Comparison of ENCODE assay signal across 26 cellular contexts in genomic region chr9:73738741-73739530, GRCh38.
"Had no signal": no experiment of that assay in that cellular context is flagged by ENCODE, and none has a peak within 500 bp of the region (broad histone marks: within the 10 kb centered on the region; RNA-seq: fewer than 3 reads in every experiment).

No MANE protein-coding gene starts in this region.

- H3K4me1 ChIP-seq: body of pancreas, colonic mucosa, esophagus squamous epithelium, heart right ventricle had no signal

- H2AFZ ChIP-seq: hepatocyte had no signal

- DNase-seq: activated CD4-positive, alpha-beta memory T cell treated with anti-CD3 and anti-CD28 coated beads, Interleukin-2, amount 10 ng/mL, durations not matched to agents 7 days and 5 days; activated CD4-positive, alpha-beta T cell treated with anti-CD3 and anti-CD28 coated beads for 1 hour; activated CD4-positive, alpha-beta T cell treated with anti-CD3 and anti-CD28 coated beads for 4 hours; activated CD4-positive, alpha-beta T cell treated with anti-CD3 and anti-CD28 coated beads, Interleukin-2, amount 10 ng/mL, durations not matched to agents 7 days and 5 days; activated CD4-positive, alpha-beta T cell treated with anti-CD3 and anti-CD28 coated beads, Interleukin-2, amount 50 U/mL, for 4 hours; activated CD8-positive, alpha-beta memory T cell treated with anti-CD3 and anti-CD28 coated beads, Interleukin-2, amount 50 U/mL, for 48 hours; activated gamma-delta T cell; activated naive CD4-positive, alpha-beta T cell; activated naive CD4-positive, alpha-beta T cell treated with anti-CD3 and anti-CD28 coated beads, Interleukin-2, amount 10 ng/mL, durations not matched to agents 7 days and 5 days; activated naive CD8-positive, alpha-beta T cell treated with anti-CD3 and anti-CD28 coated beads, Interleukin-2, amount 10 ng/mL, durations not matched to agents 7 days and 5 days; activated T-cell treated with anti-CD3 and anti-CD28 coated beads for 4 hours; activated T-cell treated with anti-CD3 and anti-CD28 coated beads, Interleukin-2, amount 50 U/mL, for 24 hours; activated T-cell treated with anti-CD3 and anti-CD28 coated beads, Interleukin-2, amount 50 U/mL, for 72 hours; amygdala; aorta; body of pancreas; caudate nucleus; colonic mucosa; effector CD8-positive, alpha-beta T cell; esophagus squamous epithelium; heart right ventricle; T-helper 2 cell had no signal

- H3K4me2 ChIP-seq: hepatocyte had no signal

- H3K36me3 ChIP-seq: colonic mucosa, esophagus squamous epithelium, heart right ventricle had no signal

- H3K79me2 ChIP-seq: hepatocyte had no signal

- H3K9me3 ChIP-seq: body of pancreas, colonic mucosa, esophagus squamous epithelium, heart right ventricle had no signal

- H3K27me3 ChIP-seq: body of pancreas, colonic mucosa, esophagus squamous epithelium, heart right ventricle, hepatocyte had no signal

- ATAC-seq: activated naive CD4-positive, alpha-beta T cell treated with anti-CD3 and anti-CD28 coated beads, Interleukin-2, amount 50 U/mL, for 72 hours; activated T-cell treated with anti-CD3 and anti-CD28 coated beads, Interleukin-2, amount 50 U/mL, for 72 hours; body of pancreas; heart right ventricle; WTC11 had no signal

- H3K27ac ChIP-seq: body of pancreas, colonic mucosa, epithelial cell of prostate, esophagus squamous epithelium, heart right ventricle, hepatocyte had no signal

- H3K4me3 ChIP-seq: body of pancreas, colonic mucosa, esophagus squamous epithelium, heart right ventricle, hepatocyte had no signal
